Comparison of ENCODE assay signal across 2 cellular contexts in the genomic region with DNA sequence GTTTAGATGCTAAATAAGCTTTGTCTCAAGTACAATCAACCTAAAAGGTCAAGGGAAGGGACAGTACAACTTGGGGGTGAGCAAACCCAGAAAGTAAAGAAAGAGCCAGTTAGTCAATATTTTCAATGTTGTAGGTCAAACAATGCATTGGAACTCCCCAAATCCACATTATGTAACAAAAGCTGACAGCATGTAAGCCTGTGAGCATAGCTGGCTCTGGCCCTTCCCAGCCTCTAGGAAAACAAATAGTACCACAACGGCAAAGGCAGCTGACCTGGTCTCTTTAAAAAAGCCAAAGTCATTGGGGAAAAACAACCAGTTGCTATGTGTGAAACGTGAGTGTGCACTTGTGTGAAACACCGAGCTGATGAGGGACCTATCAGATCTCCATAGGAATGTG.
TF ChIP-seq lines count a peak whose summit lies in the region.

No MANE protein-coding gene starts in this region.

TF ChIP-seq in A549, 52 proteins besides CTCF, POLR2A, EP300 and RAD21:
- TF ChIP-seq NR3C1 (IDR thresholded peaks at IDR 0.05) (no peak), RFX5 (IDR thresholded peaks at IDR 0.05) (no peak), CBX8 (IDR thresholded peaks at IDR 0.05) (no peak), TP53 (CRISPR knock-in tag; IDR thresholded peaks at IDR 0.05) (no peak), CHD4 (IDR thresholded peaks at IDR 0.05; ENCODE audit: borderline replicate concordance) (no peak)
- TF ChIP-seq, protein P1, sequence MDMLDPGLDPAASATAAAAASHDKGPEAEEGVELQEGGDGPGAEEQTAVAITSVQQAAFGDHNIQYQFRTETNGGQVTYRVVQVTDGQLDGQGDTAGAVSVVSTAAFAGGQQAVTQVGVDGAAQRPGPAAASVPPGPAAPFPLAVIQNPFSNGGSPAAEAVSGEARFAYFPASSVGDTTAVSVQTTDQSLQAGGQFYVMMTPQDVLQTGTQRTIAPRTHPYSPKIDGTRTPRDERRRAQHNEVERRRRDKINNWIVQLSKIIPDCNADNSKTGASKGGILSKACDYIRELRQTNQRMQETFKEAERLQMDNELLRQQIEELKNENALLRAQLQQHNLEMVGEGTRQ (IDR thresholded peaks at IDR 0.05) = no peak

TF ChIP-seq in H1, 55 proteins besides CTCF, POLR2A, EP300 and RAD21:
- TF ChIP-seq CBX8 (IDR thresholded peaks at IDR 0.05; ENCODE audit: borderline replicate concordance, low read depth, low read length) (no peak), JUND (IDR thresholded peaks at IDR 0.05; ENCODE audit: low read length) (no peak), JUN (IDR thresholded peaks at IDR 0.05; ENCODE audit: low read depth, low read length) (no peak), TAF7 (optimal IDR thresholded peaks at IDR 0.05; ENCODE audit: borderline replicate concordance, low read depth, low read length) (no peak), BRCA1 (IDR thresholded peaks at IDR 0.05; ENCODE audit: low read depth, low read length) (no peak), YY1 (IDR thresholded peaks at IDR 0.05; ENCODE audit: low read depth, low read length) (no peak), GTF2F1 (IDR thresholded peaks at IDR 0.05; ENCODE audit: borderline replicate concordance, low read depth, low read length) (no peak), SIRT6 (IDR thresholded peaks at IDR 0.05; ENCODE audit: low read length) (no peak), POU5F1 (IDR thresholded peaks at IDR 0.05; ENCODE audit: low read depth, low read length) (no peak)
